In genomic region chr3:72903004-72903403, GRCh38 we compare ENCODE assay signal across 13 cellular contexts. TPM values are rescaled to one million over a fixed set of nuclear protein-coding genes. Genes with fewer than 3 reads are reported as not detected.
DNase-seq lines count a peak whose midpoint lies in the region; FAIRE-seq and TF ChIP-seq lines count a peak whose summit lies in the region.
"Had no signal": no experiment of that assay in that cellular context is flagged by ENCODE, and none has a peak within 500 bp of the region (broad histone marks: within the 10 kb centered on the region; RNA-seq: fewer than 3 reads in every experiment).

No MANE protein-coding gene starts in this region.

- peaks cover 26% of the 10 kb centered on the region for H3K4me1 Mint-ChIP-seq in HFFc6 (ENCODE audit: low read depth)
- peaks cover 5% of the 10 kb centered on the region for H3K4me1 Mint-ChIP-seq in progenitor cell of endocrine pancreas (ENCODE audit: low read depth)
- H3K4me1 Mint-ChIP-seq: activated naive CD4-positive, alpha-beta T cell treated with anti-CD3 and anti-CD28 coated beads, Interleukin-2, amount 10 ng/mL, durations not matched to agents 7 days and 5 days had no signal

- H3K27ac Mint-ChIP-seq in HFFc6: no peak overlapping the region
- no peak overlapping the region for H3K27ac Mint-ChIP-seq in progenitor cell of endocrine pancreas
- H3K27ac Mint-ChIP-seq: activated CD4-positive, alpha-beta memory T cell treated with anti-CD3 and anti-CD28 coated beads for 36 hours; activated naive CD4-positive, alpha-beta T cell treated with anti-CD3 and anti-CD28 coated beads, Interleukin-2, amount 10 ng/mL, durations not matched to agents 7 days and 5 days had no signal

- H3K36me3 Mint-ChIP-seq in HFFc6 (ENCODE audit: low read depth) (no peaks in the 10 kb centered on the region), progenitor cell of endocrine pancreas (ENCODE audit: insufficient read depth) (no peaks in the 10 kb centered on the region)
- H3K36me3 Mint-ChIP-seq: activated CD4-positive, alpha-beta memory T cell treated with anti-CD3 and anti-CD28 coated beads for 36 hours; activated naive CD4-positive, alpha-beta T cell treated with anti-CD3 and anti-CD28 coated beads, Interleukin-2, amount 10 ng/mL, durations not matched to agents 7 days and 5 days had no signal

- H3K9me3 Mint-ChIP-seq in HFFc6 (no peaks in the 10 kb centered on the region), progenitor cell of endocrine pancreas (ENCODE audit: low read depth) (no peaks in the 10 kb centered on the region)
- H3K9me3 Mint-ChIP-seq: activated CD4-positive, alpha-beta memory T cell treated with anti-CD3 and anti-CD28 coated beads for 36 hours; activated naive CD4-positive, alpha-beta T cell treated with anti-CD3 and anti-CD28 coated beads, Interleukin-2, amount 10 ng/mL, durations not matched to agents 7 days and 5 days had no signal

- DNase-seq in HFFc6: peak; percentile 85
- DNase-seq in SW480 (ENCODE audit: low spot score): peak; percentile 38
- DNase-seq in fibroblast of pulmonary artery (ENCODE audit: low read depth): peak; percentile 74
- peak; percentile 68 for DNase-seq in urothelium cell line (ENCODE audit: low spot score)
- DNase-seq in NCI-H146 treated with DMSO at 0.1 percent for 48 hours (lab: John Stamatoyannopoulos, UW; ENCODE audit: unreplicated experiment): no peak
- DNase-seq in nucleus accumbens (lab: John Stamatoyannopoulos, UW): no peak
- no peak for DNase-seq in progenitor cell of endocrine pancreas (ENCODE audit: low spot score, unreplicated experiment)
- DNase-seq: activated CD4-positive, alpha-beta memory T cell treated with anti-CD3 and anti-CD28 coated beads for 36 hours; activated naive CD4-positive, alpha-beta T cell treated with anti-CD3 and anti-CD28 coated beads, Interleukin-2, amount 10 ng/mL, durations not matched to agents 7 days and 5 days; DMS79 treated with DMSO at 0.1 percent for 48 hours; dorsolateral prefrontal cortex; hypothalamus; NCI-H1436 treated with DMSO at 0.1 percent for 48 hours had no signal

- no peak overlapping the region for H3K4me3 ChIP-seq in fibroblast of pulmonary artery (replicated peaks; ENCODE audit: low read depth, low read length)
- H3K4me3 ChIP-seq: dorsolateral prefrontal cortex had no signal

- peaks cover 3% of the 10 kb centered on the region for H3K27me3 Mint-ChIP-seq in HFFc6 (ENCODE audit: insufficient read depth)
- no peaks in the 10 kb centered on the region for H3K27me3 Mint-ChIP-seq in progenitor cell of endocrine pancreas

- TF ChIP-seq CTCF in HFFc6 (IDR thresholded peaks at IDR 0.05) (no peak), fibroblast of pulmonary artery (IDR thresholded peaks at IDR 0.05; ENCODE audit: low read length, missing control alignments) (no peak), progenitor cell of endocrine pancreas (IDR thresholded peaks at IDR 0.05; ENCODE audit: unreplicated experiment) (no peak)

- FAIRE-seq in urothelium cell line (lab: Jason Lieb, UNC): no peak

- H3K4me3 Mint-ChIP-seq in HFFc6 (no peak overlapping the region), progenitor cell of endocrine pancreas (ENCODE audit: low read depth) (no peak overlapping the region)
- H3K4me3 Mint-ChIP-seq: activated CD4-positive, alpha-beta memory T cell treated with anti-CD3 and anti-CD28 coated beads for 36 hours; activated naive CD4-positive, alpha-beta T cell treated with anti-CD3 and anti-CD28 coated beads, Interleukin-2, amount 10 ng/mL, durations not matched to agents 7 days and 5 days had no signal

RNA-seq across cellular contexts. Expression of gene GXYLT2, which starts 15.2 kb away (rescaled TPM):
- 1 to 10 TPM; 2.0 to 4.2 (median 2.8) TPM for total RNA-seq in HFFc6 (2021; fragmentation: NEBNext Ultra II Directional; extraction: Animal tissue kit (Norgen Biotek cat#: 25700))
- total RNA-seq in progenitor cell of endocrine pancreas: 6.0 and 7.4 TPM in 2 replicates
- total RNA-seq: activated CD4-positive, alpha-beta memory T cell treated with anti-CD3 and anti-CD28 coated beads for 36 hours had no signal

RNA-seq across cellular contexts. Expression of gene SHQ1, which starts 54.8 kb away (rescaled TPM):
- 10 to 100 TPM; 18.4 to 21.1 (median 20.2) TPM for total RNA-seq in HFFc6 (2021; fragmentation: NEBNext Ultra II Directional; extraction: Animal tissue kit (Norgen Biotek cat#: 25700))
- 19.4 and 26.5 TPM in 2 replicates for total RNA-seq in progenitor cell of endocrine pancreas

Comparison
In these comparisons a context has a peak if more than half of its experiments do, and no peak if none do; other contexts are left out.
1. DNase-seq: peak in HFFc6 (single experiment), SW480 (single experiment), fibroblast of pulmonary artery (single experiment) and urothelium cell line (single experiment); none in NCI-H146 treated with DMSO at 0.1 percent for 48 hours (single experiment), nucleus accumbens (0 of 56) and progenitor cell of endocrine pancreas (single experiment).